In the genomic region with DNA sequence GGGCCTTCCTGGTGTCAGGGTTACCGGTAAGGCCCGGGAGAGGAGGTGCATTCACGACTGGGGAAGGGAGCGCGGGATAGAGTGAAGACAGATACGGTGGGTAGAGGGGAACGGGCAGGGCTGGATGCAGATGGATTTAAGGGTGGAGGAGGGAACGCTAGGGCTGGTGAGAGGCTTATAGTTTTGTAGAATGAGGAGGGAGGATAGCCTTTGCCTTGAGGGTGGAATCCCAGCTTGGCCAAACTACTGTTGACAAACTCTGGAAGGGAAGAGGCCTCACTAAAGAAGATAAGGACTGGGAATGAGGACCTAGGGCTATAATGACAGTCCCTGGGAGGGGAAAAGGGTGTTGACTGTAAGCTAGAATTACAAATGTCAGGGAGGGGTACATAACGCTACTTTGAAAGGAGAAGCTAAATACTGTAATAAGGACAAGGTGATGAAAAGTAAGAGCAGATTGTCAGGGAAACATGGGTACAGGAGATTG, we compare ENCODE assay signal across 8 cellular contexts. TPM values are rescaled to one million over a fixed set of nuclear protein-coding genes. Genes with fewer than 3 reads are reported as not detected.
A peak's percentile ranks its signal among the peaks of the same experiment; 100 is the strongest.
DNase-seq lines count a peak whose midpoint lies in the region; ATAC-seq and TF ChIP-seq lines count a peak whose summit lies in the region.

No MANE protein-coding gene starts in this region.

- peak overlapping the region; percentile 78 to 91 (median 84) for H3K9ac ChIP-seq in BLaER1 treated with 17β-estradiol and CSF1 and Interleukin-3, amounts not matched to agents 10 nM and 100 nM

- peaks cover 0 to 5% (median 0%) of the 10 kb centered on the region in 11 experiments; a peak in 2 of 22 replicates for H3K36me3 ChIP-seq in BLaER1 treated with 17β-estradiol and CSF1 and Interleukin-3, amounts not matched to agents 10 nM and 100 nM
- H3K36me3 ChIP-seq in stomach: no peaks in the 10 kb centered on the region

- H3K27ac ChIP-seq in BLaER1 treated with 17β-estradiol and CSF1 and Interleukin-3, amounts not matched to agents 10 nM and 100 nM: peak overlapping the region; percentile 57 to 83 (median 74)
- peak overlapping the region; percentile 84 to 93 (median 87) for H3K27ac ChIP-seq in stomach

- H3K27me3 ChIP-seq in BLaER1 treated with 17β-estradiol and CSF1 and Interleukin-3, amounts not matched to agents 10 nM and 100 nM: no peaks in the 10 kb centered on the region
- peaks cover 0 to 13% (median 0%) of the 10 kb centered on the region in 3 donors for H3K27me3 ChIP-seq in stomach

- ATAC-seq in HG02970 (IDR thresholded peaks at IDR 0.05; ENCODE audit: low FRiP score, unreplicated experiment): peak; percentile 11
- ATAC-seq in HG02763 (IDR thresholded peaks at IDR 0.05; ENCODE audit: unreplicated experiment): no peak

- peaks cover 3 to 50% (median 13%) of the 10 kb centered on the region in 11 experiments; a peak in 14 of 22 replicates for H4K20me1 ChIP-seq in BLaER1 treated with 17β-estradiol and CSF1 and Interleukin-3, amounts not matched to agents 10 nM and 100 nM

- intact Hi-C loops in stomach (cut with DNase I; ENCODE audit: low total_unique reads): no loop called here

- peaks cover 15 to 19% (median 15%) of the 10 kb centered on the region in 10 experiments for H3K4me1 ChIP-seq in BLaER1 treated with 17β-estradiol and CSF1 and Interleukin-3, amounts not matched to agents 10 nM and 100 nM
- H3K4me1 ChIP-seq in stomach: peaks cover 0 to 40% (median 23%) of the 10 kb centered on the region in 4 donors

- H3K4me3 ChIP-seq in BLaER1 treated with 17β-estradiol and CSF1 and Interleukin-3, amounts not matched to agents 10 nM and 100 nM: peak overlapping the region; percentile 77 to 91 (median 85)
- peak overlapping the region; percentile 72 for H3K4me3 ChIP-seq in iPS-18c (ENCODE audit: insufficient read depth, low read depth, low read length)
- peak overlapping the region; percentile 91 to 98 (median 94) for H3K4me3 ChIP-seq in stomach

- peak; percentile 56 for DNase-seq in amniotic epithelial cell (ENCODE audit: low read depth)
- no peak for DNase-seq in stomach
- no peak for DNase-seq in SIG-M5 treated with dmso at 0.1 percent for 504 hours (lab: John Stamatoyannopoulos, UW; ENCODE audit: unreplicated experiment)
- DNase-seq in KG1 (lab: John Stamatoyannopoulos, UW): no peak

- H3K4me2 ChIP-seq in BLaER1 treated with 17β-estradiol and CSF1 and Interleukin-3, amounts not matched to agents 10 nM and 100 nM: peak overlapping the region; percentile 86 to 97 (median 91)

- no peak for TF ChIP-seq POLR2A in stomach (IDR thresholded peaks at IDR 0.05)

- H3K9me3 ChIP-seq in BLaER1 treated with 17β-estradiol and CSF1 and Interleukin-3, amounts not matched to agents 10 nM and 100 nM (replicated peaks in 1 of 11): no peaks in the 10 kb centered on the region
- H3K9me3 ChIP-seq in iPS-18c (ENCODE audit: control insufficient read depth, insufficient read depth, low read length): no peaks in the 10 kb centered on the region
- no peaks in the 10 kb centered on the region for H3K9me3 ChIP-seq in stomach

- TF ChIP-seq EP300 in stomach (IDR thresholded peaks at IDR 0.05): no peak

- no peak for TF ChIP-seq CTCF in stomach (IDR thresholded peaks at IDR 0.05)

- WGBS in stomach, 5 donors: 1 to 3% (median 1%) methylated on average over 9 of the region's 9 CpGs

RNA-seq across cellular contexts. Expression of a gene that starts 0.7 kb away (rescaled TPM):
- 10 to 100 TPM in 1 of 5 donors, 1 to 10 TPM in 4; 3.5 to 14.5 (median 5.3) TPM for total RNA-seq in stomach
- 1 to 10 TPM; 3.9 to 4.9 (median 4.1) TPM for polyA plus RNA-seq in stomach
